In genomic region chr15:80480909-80481308, GRCh38 we compare ENCODE assay signal across 12 cellular contexts.
DNase-seq lines count a peak whose midpoint lies in the region; ATAC-seq and TF ChIP-seq lines count a peak whose summit lies in the region.
"Had no signal": no experiment of that assay in that cellular context is flagged by ENCODE, and none has a peak within 500 bp of the region (broad histone marks: within the 10 kb centered on the region; RNA-seq: fewer than 3 reads in every experiment).

No MANE protein-coding gene starts in this region.

- H3K4me3 ChIP-seq in adipocyte (ENCODE audit: low read length): peak overlapping the region; percentile 16
- no peak overlapping the region for H3K4me3 ChIP-seq in psoas muscle
- H3K4me3 ChIP-seq: lower lobe of right lung had no signal

- H3K27ac ChIP-seq in psoas muscle: no peak overlapping the region

- ATAC-seq in psoas muscle (peak; percentile 56 to 95 (median 92)), HG03565 (IDR thresholded peaks at IDR 0.05; ENCODE audit: unreplicated experiment) (no peak)

- 11 to 14% (median 12%) methylated on average over 4 of the region's 4 CpGs for WGBS in psoas muscle, 3 donors

- intact Hi-C loops in psoas muscle (cut with DNase I): no loop called here

- H3K9ac ChIP-seq in adipocyte (ENCODE audit: low read length): peak overlapping the region; percentile 79

- TF ChIP-seq CTCF in psoas muscle (IDR thresholded peaks at IDR 0.05): no peak

- H3K4me1 ChIP-seq in adipocyte (ENCODE audit: control insufficient read depth, insufficient read depth, low read length) (peaks cover 46% of the 10 kb centered on the region), psoas muscle (no peaks in the 10 kb centered on the region)

- DNase-seq in ELF-1 (ENCODE audit: low read depth, low spot score): peak; percentile 43
- peak; percentile 82 for DNase-seq in adipocyte (ENCODE audit: low read depth)
- peak; percentile 89 for DNase-seq in glomerular visceral epithelial cell (ENCODE audit: extremely low spot score)
- peak; percentile 64 to 67 for DNase-seq in psoas muscle
- no peak for DNase-seq in HPDE6-E6E7 (ENCODE audit: extremely low spot score)
- DNase-seq in NCI-H1105 (lab: John Stamatoyannopoulos, UW): no peak
- DNase-seq in DMS114 treated with DMSO at 0.1 percent for 48 hours (lab: John Stamatoyannopoulos, UW; ENCODE audit: unreplicated experiment): no peak
- DNase-seq: activated CD4-positive, CD25-positive, alpha-beta regulatory T cell; DND-41; lower lobe of right lung; NCI-H2227 treated with DMSO at 0.1 percent for 48 hours had no signal

- H3K27me3 ChIP-seq in adipocyte (replicated peaks; ENCODE audit: control insufficient read depth, insufficient read depth, low read length): no peaks in the 10 kb centered on the region
- H3K27me3 ChIP-seq in psoas muscle (ENCODE audit: insufficient read depth in 3 of 3, low read length in 2 of 3): no peaks in the 10 kb centered on the region

- H3K9me3 ChIP-seq in adipocyte (ENCODE audit: control insufficient read depth, low read length) (no peaks in the 10 kb centered on the region), psoas muscle (no peaks in the 10 kb centered on the region)
- H3K9me3 ChIP-seq: lower lobe of right lung had no signal

- H3K36me3 ChIP-seq in adipocyte (ENCODE audit: control insufficient read depth, insufficient read depth, low read length, severe bottlenecking) (no peaks in the 10 kb centered on the region), psoas muscle (ENCODE audit: insufficient read depth in 1 of 2, low read depth in 1 of 2) (peaks cover 0 to 4% of the 10 kb centered on the region in 2 donors)
- H3K36me3 ChIP-seq: lower lobe of right lung had no signal

Comparison
In these comparisons a context has a peak if more than half of its experiments do, and no peak if none do; other contexts are left out.
1. DNase-seq: peak in ELF-1 (single experiment), adipocyte (single experiment), glomerular visceral epithelial cell (single experiment) and psoas muscle (2 of 2); none in HPDE6-E6E7 (single experiment), NCI-H1105 (single experiment) and DMS114 treated with DMSO at 0.1 percent for 48 hours (single experiment).